In genomic region chr7:21945374-21946227, GRCh38 we compare ENCODE assay signal across 8 cellular contexts. TPM values are rescaled to one million over a fixed set of nuclear protein-coding genes. Genes with fewer than 3 reads are reported as not detected.
A peak's percentile ranks its signal among the peaks of the same experiment; 100 is the strongest.
DNase-seq lines count a peak whose midpoint lies in the region; ATAC-seq lines count a peak whose summit lies in the region.

CDCA7L (minus strand) TSS chr7:21945899; CDS start chr7:21945804, 95 bp downstream.

- DNase-seq in AML-193 (lab: John Stamatoyannopoulos, UW) (peak; percentile 76 to 80), NCI-H345 treated with DMSO at 0.1 percent for 48 hours (lab: John Stamatoyannopoulos, UW; ENCODE audit: unreplicated experiment) (peak; percentile 51), lung microvascular endothelial cell (ENCODE audit: low read depth in 2 of 2) (peak; percentile 79 to 86)
- DNase-seq in activated CD4-positive, alpha-beta T cell treated with anti-CD3 and anti-CD28 coated beads, Interleukin-2, amount 50 U/mL, for 48 hours, result peak; percentile 74 to 81
- DNase-seq in effector CD4-positive, alpha-beta T cell, result peak; percentile 17
- peak; percentile 15 for DNase-seq in stimulated activated CD8-positive, alpha-beta memory T cell treated with anti-CD3 and anti-CD28 coated beads, Interleukin-12 subunit alpha, Interleukin-12 subunit beta, amount 100 ng/mL, for 1 hour (ENCODE audit: low read depth)

- ATAC-seq in GM19025 (IDR thresholded peaks at IDR 0.05; ENCODE audit: low read depth, unreplicated experiment), result peak; percentile 92
- peak; percentile 86 for ATAC-seq in HG03196 (IDR thresholded peaks at IDR 0.05; ENCODE audit: unreplicated experiment)

RNA-seq across cellular contexts. Expression of gene CDCA7L, which starts in this region (rescaled TPM):
- total RNA-seq in lung microvascular endothelial cell, result 35.7 and 44.4 TPM in 2 replicates

Comparison
In these comparisons a context has a peak if more than half of its experiments do, and no peak if none do; other contexts are left out.
1. Peak in every context shown above with its lines: DNase-seq and ATAC-seq.
2. DNase-seq: peak in every context shown above with its lines; median percentile 82 in lung microvascular endothelial cell; 78 in AML-193; 78 in activated CD4-positive, alpha-beta T cell treated with anti-CD3 and anti-CD28 coated beads, Interleukin-2, amount 50 U/mL, for 48 hours; 51 in NCI-H345 treated with DMSO at 0.1 percent for 48 hours; 17 in effector CD4-positive, alpha-beta T cell; 15 in stimulated activated CD8-positive, alpha-beta memory T cell treated with anti-CD3 and anti-CD28 coated beads, Interleukin-12 subunit alpha, Interleukin-12 subunit beta, amount 100 ng/mL, for 1 hour.